Comparison of ENCODE assay signal across 8 cellular contexts in the genomic region with DNA sequence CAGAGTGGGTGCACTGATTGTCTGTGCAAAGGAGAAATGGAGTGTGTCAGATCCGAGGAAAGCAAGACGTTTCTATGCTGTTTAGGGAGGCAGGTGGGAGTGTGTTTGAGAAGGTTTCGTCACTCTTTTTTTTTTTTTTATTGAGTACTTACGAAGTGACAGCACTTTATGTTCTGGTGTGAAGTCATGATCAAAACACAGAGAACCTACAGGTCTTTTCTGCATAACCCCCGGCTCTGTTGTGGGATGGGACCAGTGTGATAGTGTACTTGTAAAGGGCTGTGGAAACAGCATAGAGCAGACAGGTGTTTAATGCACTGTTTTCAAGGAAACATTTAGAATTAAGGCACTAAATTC. TPM values are rescaled to one million over a fixed set of nuclear protein-coding genes. Genes with fewer than 3 reads are reported as not detected.
DNase-seq lines count a peak whose midpoint lies in the region; ATAC-seq and TF ChIP-seq lines count a peak whose summit lies in the region.

No MANE protein-coding gene starts in this region.

- H3K9me3 Mint-ChIP-seq in activated naive CD4-positive, alpha-beta T cell treated with anti-CD3 and anti-CD28 coated beads for 36 hours: no peaks in the 10 kb centered on the region
- H3K9me3 Mint-ChIP-seq in activated CD4-positive, alpha-beta memory T cell treated with anti-CD3 and anti-CD28 coated beads, Interleukin-2, amount 10 ng/mL, durations not matched to agents 7 days and 5 days: no peaks in the 10 kb centered on the region

- intact Hi-C loops in activated naive CD4-positive, alpha-beta T cell treated with anti-CD3 and anti-CD28 coated beads for 36 hours (cut with micrococcal nuclease): loop anchor here (1.0 to 2.0 kb wide), 6 partner anchors 11 to 902 kb away; partner anchors contain the start of genes AIDA, BROX, DUSP10 and TAF1A

- no peaks in the 10 kb centered on the region for H3K9me3 ChIP-seq in right atrium auricular region
- no peaks in the 10 kb centered on the region for H3K9me3 ChIP-seq in skeletal muscle tissue (ENCODE audit: control insufficient read depth in 3 of 3, low read length in 3 of 3)

- peaks cover 32% of the 10 kb centered on the region for H3K4me1 Mint-ChIP-seq in activated naive CD4-positive, alpha-beta T cell treated with anti-CD3 and anti-CD28 coated beads for 36 hours (ENCODE audit: low read depth)
- peaks cover 27% of the 10 kb centered on the region for H3K4me1 Mint-ChIP-seq in activated CD4-positive, alpha-beta memory T cell treated with anti-CD3 and anti-CD28 coated beads, Interleukin-2, amount 10 ng/mL, durations not matched to agents 7 days and 5 days

- POLR2A ChIA-PET in activated CD4-positive, alpha-beta memory T cell treated with anti-CD3 and anti-CD28 coated beads, Interleukin-2, amount 10 ng/mL, durations not matched to agents 7 days and 5 days (lab: Charles Lee): interaction anchor here (1.2 to 4.2 kb wide), 13 partner anchors 9 to 179 kb away, joined by 3 to 79 read pairs (median 8); partner anchors contain the start of genes AIDA, BROX and TAF1A

- no peaks in the 10 kb centered on the region for H3K27me3 ChIP-seq in right atrium auricular region
- H3K27me3 ChIP-seq in skeletal muscle tissue (ENCODE audit: control insufficient read depth in 3 of 3, insufficient read depth in 3 of 3, low read length in 3 of 3): no peaks in the 10 kb centered on the region

- H3K4me3 Mint-ChIP-seq in activated naive CD4-positive, alpha-beta T cell treated with anti-CD3 and anti-CD28 coated beads for 36 hours: peak overlapping the region; percentile 99
- H3K4me3 Mint-ChIP-seq in activated CD4-positive, alpha-beta memory T cell treated with anti-CD3 and anti-CD28 coated beads, Interleukin-2, amount 10 ng/mL, durations not matched to agents 7 days and 5 days: peak overlapping the region; percentile 99

- H3K4me1 ChIP-seq in right atrium auricular region (peaks cover 0 to 18% of the 10 kb centered on the region in 2 donors), skeletal muscle tissue (ENCODE audit: control insufficient read depth in 3 of 3, insufficient read depth in 3 of 3, low read length in 3 of 3) (peaks cover 6 to 22% (median 15%) of the 10 kb centered on the region in 3 donors)

- peak; percentile 14 for DNase-seq in activated naive CD4-positive, alpha-beta T cell treated with anti-CD3 and anti-CD28 coated beads for 36 hours
- DNase-seq in activated naive CD4-positive, alpha-beta T cell treated with anti-CD3 and anti-CD28 coated beads, Interleukin-2, amount 50 U/mL, for 16 hours: no peak
- DNase-seq in activated CD4-positive, alpha-beta memory T cell treated with anti-CD3 and anti-CD28 coated beads, Interleukin-2, amount 10 ng/mL, durations not matched to agents 7 days and 5 days: no peak
- DNase-seq in right atrium auricular region (ENCODE audit: low spot score) (no peak), NCI-H1417 treated with DMSO at 0.1 percent for 48 hours (lab: John Stamatoyannopoulos, UW) (no peak)

- CTCF ChIA-PET in activated naive CD4-positive, alpha-beta T cell treated with anti-CD3 and anti-CD28 coated beads for 36 hours (lab: Charles Lee): interaction anchor here (0.6 to 3.6 kb wide), 5 partner anchors 9 to 1812 kb away, joined by 3 to 13 read pairs (median 4); no protein-coding TSS in a partner anchor
- CTCF ChIA-PET in activated CD4-positive, alpha-beta memory T cell treated with anti-CD3 and anti-CD28 coated beads, Interleukin-2, amount 10 ng/mL, durations not matched to agents 7 days and 5 days (lab: Charles Lee): interaction anchor here (1.1 to 3.6 kb wide), 6 partner anchors 8 to 480 kb away, joined by 3 to 31 read pairs (median 4); partner anchors contain the start of genes AIDA and BROX

- peak overlapping the region; percentile 99 for H3K9ac ChIP-seq in skeletal muscle tissue (ENCODE audit: low read depth in 1 of 3, low read length in 3 of 3)

- H3K27me3 Mint-ChIP-seq in activated naive CD4-positive, alpha-beta T cell treated with anti-CD3 and anti-CD28 coated beads for 36 hours (ENCODE audit: low read depth): no peaks in the 10 kb centered on the region
- H3K27me3 Mint-ChIP-seq in activated CD4-positive, alpha-beta memory T cell treated with anti-CD3 and anti-CD28 coated beads, Interleukin-2, amount 10 ng/mL, durations not matched to agents 7 days and 5 days: no peaks in the 10 kb centered on the region

- TF ChIP-seq CTCF in right atrium auricular region (IDR thresholded peaks at IDR 0.05): no peak

- no peak for ATAC-seq in HG03108 (IDR thresholded peaks at IDR 0.05; ENCODE audit: unreplicated experiment)
- no peak for ATAC-seq in HG02852 (IDR thresholded peaks at IDR 0.05; ENCODE audit: unreplicated experiment)

- H3K36me3 ChIP-seq in right atrium auricular region: peaks cover 14% of the 10 kb centered on the region
- H3K36me3 ChIP-seq in skeletal muscle tissue (ENCODE audit: control insufficient read depth in 3 of 3, insufficient read depth in 3 of 3, low read length in 3 of 3): peaks cover 2 to 18% (median 8%) of the 10 kb centered on the region in 3 donors

- H3K36me3 Mint-ChIP-seq in activated naive CD4-positive, alpha-beta T cell treated with anti-CD3 and anti-CD28 coated beads for 36 hours (ENCODE audit: low read depth): peaks cover 8% of the 10 kb centered on the region
- peaks cover 22% of the 10 kb centered on the region for H3K36me3 Mint-ChIP-seq in activated CD4-positive, alpha-beta memory T cell treated with anti-CD3 and anti-CD28 coated beads, Interleukin-2, amount 10 ng/mL, durations not matched to agents 7 days and 5 days (ENCODE audit: low read depth)

- H3K27ac ChIP-seq in right atrium auricular region: peak overlapping the region; percentile 94
- H3K27ac ChIP-seq in skeletal muscle tissue (ENCODE audit: low read depth, low read length): peak overlapping the region; percentile 96

- peak overlapping the region; percentile 92 for H3K27ac Mint-ChIP-seq in activated naive CD4-positive, alpha-beta T cell treated with anti-CD3 and anti-CD28 coated beads for 36 hours
- H3K27ac Mint-ChIP-seq in activated CD4-positive, alpha-beta memory T cell treated with anti-CD3 and anti-CD28 coated beads, Interleukin-2, amount 10 ng/mL, durations not matched to agents 7 days and 5 days: peak overlapping the region; percentile 88

- H3K4me3 ChIP-seq in right atrium auricular region: peak overlapping the region; percentile 73 to 86
- peak overlapping the region; percentile 96 to 99 (median 98) for H3K4me3 ChIP-seq in skeletal muscle tissue (ENCODE audit: low read length in 3 of 3)

RNA-seq across cellular contexts. Expression of gene MIA3, which starts 26.7 kb away (rescaled TPM):
- 10 to 100 TPM; 55.1 to 62.1 TPM for total RNA-seq in activated naive CD4-positive, alpha-beta T cell treated with anti-CD3 and anti-CD28 coated beads for 36 hours
- total RNA-seq in activated CD4-positive, alpha-beta memory T cell treated with anti-CD3 and anti-CD28 coated beads, Interleukin-2, amount 10 ng/mL, durations not matched to agents 7 days and 5 days: 10 to 100 TPM; 48.3 to 48.7 TPM
- 10 to 100 TPM; 34.4 to 53.9 TPM for total RNA-seq in right atrium auricular region
- total RNA-seq in skeletal muscle tissue: 29.2 TPM

RNA-seq across cellular contexts. Expression of gene TAF1A, which starts 54.9 kb away (rescaled TPM):
- 10 to 100 TPM; 19.5 to 20.5 TPM for total RNA-seq in activated naive CD4-positive, alpha-beta T cell treated with anti-CD3 and anti-CD28 coated beads for 36 hours
- total RNA-seq in activated CD4-positive, alpha-beta memory T cell treated with anti-CD3 and anti-CD28 coated beads, Interleukin-2, amount 10 ng/mL, durations not matched to agents 7 days and 5 days: 10 to 100 TPM in 1 of 2 experiments, 1 to 10 TPM in 1; 9.1 to 10.0 TPM
- total RNA-seq in right atrium auricular region (1 to 10 TPM; 1.3 to 2.7 TPM), skeletal muscle tissue (11.0 TPM)
